Comparison of ENCODE assay signal across 9 cellular contexts in the genomic region with DNA sequence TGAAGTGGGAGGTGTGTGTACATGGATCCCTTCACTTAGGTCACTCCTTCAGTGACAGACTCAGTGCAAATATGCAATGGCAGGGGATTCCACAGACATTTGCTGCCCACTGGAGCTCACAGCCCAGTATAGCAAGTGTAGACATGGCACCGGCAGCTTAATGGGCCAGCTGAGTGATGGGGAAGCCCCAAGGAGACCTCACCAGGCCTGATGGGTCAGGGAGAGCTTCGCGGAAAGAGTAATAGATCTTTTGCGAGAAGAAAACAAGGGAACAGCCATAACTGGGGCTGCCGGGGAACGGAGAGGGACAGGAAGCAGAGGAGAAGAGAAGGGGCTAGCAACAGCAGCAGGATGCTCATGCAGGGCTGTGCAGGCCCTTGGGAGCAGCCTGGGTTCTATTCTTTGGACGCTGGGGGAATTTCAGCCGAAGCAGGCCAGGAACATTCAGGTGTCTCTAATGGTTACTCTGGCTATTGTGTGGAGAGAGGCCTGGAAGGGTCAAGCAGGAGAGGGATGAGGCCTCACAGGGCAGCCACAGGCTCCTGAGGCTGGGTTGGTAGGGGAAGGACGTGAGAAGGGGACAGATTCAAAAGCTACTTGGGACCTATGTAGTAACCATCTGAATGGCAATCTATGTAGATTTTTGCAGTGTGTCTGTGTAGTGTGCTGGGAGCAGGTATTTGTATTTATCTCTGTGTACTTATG. TPM values are rescaled to one million over a fixed set of nuclear protein-coding genes. Genes with fewer than 3 reads are reported as not detected.
DNase-seq lines count a peak whose midpoint lies in the region; ATAC-seq lines count a peak whose summit lies in the region.
"Had no signal": no experiment of that assay in that cellular context is flagged by ENCODE, and none has a peak within 500 bp of the region (broad histone marks: within the 10 kb centered on the region; RNA-seq: fewer than 3 reads in every experiment).

No MANE protein-coding gene starts in this region.

- peaks cover 45 to 59% of the 10 kb centered on the region in 2 donors for H3K4me1 Mint-ChIP-seq in stimulated activated naive B cell treated with anti-CD40 and anti-IgM and Interleukin-4, amounts not matched to agents 10 μg/mL and 1 μg/mL and 100 μg/mL, for 72 hours

- H3K27ac ChIP-seq in effector memory CD4-positive, alpha-beta T cell (ENCODE audit: insufficient read depth, low read length, poor library complexity, severe bottlenecking) = peak overlapping the region; percentile 98
- H3K27ac ChIP-seq: epithelial cell of prostate had no signal

- H3K27ac Mint-ChIP-seq in stimulated activated naive B cell treated with anti-CD40 and anti-IgM and Interleukin-4, amounts not matched to agents 10 μg/mL and 1 μg/mL and 100 μg/mL, for 72 hours = no peak overlapping the region

- H3K4me3 Mint-ChIP-seq in stimulated activated naive B cell treated with anti-CD40 and anti-IgM and Interleukin-4, amounts not matched to agents 10 μg/mL and 1 μg/mL and 100 μg/mL, for 72 hours = no peak overlapping the region

- no peaks in the 10 kb centered on the region for H3K9me3 Mint-ChIP-seq in stimulated activated naive B cell treated with anti-CD40 and anti-IgM and Interleukin-4, amounts not matched to agents 10 μg/mL and 1 μg/mL and 100 μg/mL, for 72 hours

- peak; percentile 15 to 19 for ATAC-seq in stimulated activated naive B cell treated with anti-CD40 and anti-IgM and Interleukin-4, amounts not matched to agents 10 μg/mL and 1 μg/mL and 100 μg/mL, for 72 hours (replicated peaks)
- no peak for ATAC-seq in GM21381 (IDR thresholded peaks at IDR 0.05; ENCODE audit: unreplicated experiment)

- peaks cover 38% of the 10 kb centered on the region for H3K4me1 ChIP-seq in effector memory CD4-positive, alpha-beta T cell (ENCODE audit: control insufficient read depth, insufficient read depth, low read length, poor library complexity, severe bottlenecking)

- DNase-seq in activated gamma-delta T cell treated with Interleukin-2 at 50 U/mL for 16 hours (peak; percentile 3), activated gamma-delta T cell (lab: John Stamatoyannopoulos, UW) (no peak), SK-MEL-5 (ENCODE audit: low read depth, low spot score) (peak; percentile 25), GF-D8 (lab: John Stamatoyannopoulos, UW) (no peak), SKM-1 treated with dmso at 0.1 percent for 144 hours (lab: John Stamatoyannopoulos, UW; ENCODE audit: unreplicated experiment) (no peak)
- DNase-seq in effector memory CD4-positive, alpha-beta T cell = no peak
- no peak for DNase-seq in stimulated activated naive B cell treated with anti-CD40 and anti-IgM and Interleukin-4, amounts not matched to agents 10 μg/mL and 1 μg/mL and 100 μg/mL, for 72 hours

- in situ Hi-C loops in SK-MEL-5 (cut with HindIII; ENCODE audit: low pct_unique_long_range_greater_than_20kb, low sequenced_read_pairs) = no loop called here

- H3K4me3 ChIP-seq in effector memory CD4-positive, alpha-beta T cell (ENCODE audit: insufficient read depth, low read depth, low read length, poor library complexity, severe bottlenecking) = no peak overlapping the region

- H3K9me3 ChIP-seq in effector memory CD4-positive, alpha-beta T cell (ENCODE audit: control insufficient read depth, low read length) = no peaks in the 10 kb centered on the region

- no peaks in the 10 kb centered on the region for H3K27me3 ChIP-seq in effector memory CD4-positive, alpha-beta T cell (replicated peaks; ENCODE audit: control insufficient read depth, insufficient read depth, low read length, poor library complexity, severe bottlenecking)

- peaks cover 96% of the 10 kb centered on the region for H3K36me3 ChIP-seq in effector memory CD4-positive, alpha-beta T cell (ENCODE audit: control insufficient read depth, insufficient read depth, low read length)

- H3K36me3 Mint-ChIP-seq in stimulated activated naive B cell treated with anti-CD40 and anti-IgM and Interleukin-4, amounts not matched to agents 10 μg/mL and 1 μg/mL and 100 μg/mL, for 72 hours = peaks cover 15 to 43% of the 10 kb centered on the region in 2 donors

- H3K27me3 Mint-ChIP-seq in stimulated activated naive B cell treated with anti-CD40 and anti-IgM and Interleukin-4, amounts not matched to agents 10 μg/mL and 1 μg/mL and 100 μg/mL, for 72 hours = no peaks in the 10 kb centered on the region

RNA-seq across cellular contexts. Expression of a gene that starts 27.0 kb away (rescaled TPM):
- 3.1 and 4.7 TPM in 2 replicates for total RNA-seq in SK-MEL-5 (2014; rRNA removed; shearing (Covaris generic))
- polyA plus RNA-seq in SK-MEL-5 (2015; cell fraction: cytosol; rRNA removed) = 21.5 and 25.9 TPM in 2 replicates
- polyA plus RNA-seq in SK-MEL-5 (2015; cell fraction: nucleus; rRNA removed) = 5.0 and 8.1 TPM in 2 replicates

RNA-seq across cellular contexts. Expression of a gene that starts 35.3 kb away (rescaled TPM):
- total RNA-seq in SK-MEL-5 (2014; rRNA removed; shearing (Covaris generic)) = 311 and 315 TPM in 2 replicates
- 534 and 551 TPM in 2 replicates for polyA plus RNA-seq in SK-MEL-5 (2015; cell fraction: cytosol; rRNA removed)
- 203 and 244 TPM in 2 replicates for polyA plus RNA-seq in SK-MEL-5 (2015; cell fraction: nucleus; rRNA removed)

Comparison
In these comparisons a context has a peak if more than half of its experiments do, and no peak if none do; other contexts are left out.
1. DNase-seq: peak in activated gamma-delta T cell treated with Interleukin-2 at 50 U/mL for 16 hours (single experiment) and SK-MEL-5 (single experiment); none in activated gamma-delta T cell (single experiment), effector memory CD4-positive, alpha-beta T cell (0 of 3), stimulated activated naive B cell treated with anti-CD40 and anti-IgM and Interleukin-4, amounts not matched to agents 10 μg/mL and 1 μg/mL and 100 μg/mL, for 72 hours (single experiment), GF-D8 (single experiment) and SKM-1 treated with dmso at 0.1 percent for 144 hours (single experiment).